Comparison of ENCODE assay signal across 1 cellular context in genomic region chr5:61731946-61732314, GRCh38.
TF ChIP-seq lines count a peak whose summit lies in the region.

No MANE protein-coding gene starts in this region.

TF ChIP-seq in GM23338, 12 proteins besides CTCF, POLR2A, EP300 and RAD21 (continued from another document):
- TF ChIP-seq ZNF462 (CRISPR knock-in tag; IDR thresholded peaks at IDR 0.05), result no peak
- TF ChIP-seq CREB1 (CRISPR knock-in tag; IDR thresholded peaks at IDR 0.05; ENCODE audit: low read depth), result no peak
